8 cellular contexts compared by ENCODE assay signal in genomic region chr19:35648017-35648961, GRCh38. TPM values are rescaled to one million over a fixed set of nuclear protein-coding genes. Genes with fewer than 3 reads are reported as not detected.
DNase-seq lines count a peak whose midpoint lies in the region; ATAC-seq, FAIRE-seq and TF ChIP-seq lines count a peak whose summit lies in the region.

COX6B1 (plus strand) TSS chr19:35648323; CDS start chr19:35651244, 2,921 bp downstream.

- H3K4me3 ChIP-seq in esophagus muscularis mucosa: peak within 1 kb of the TSS; percentile 63 to 84 (median 77)

- H3K27ac ChIP-seq in KOPT-K1 (ENCODE audit: low read depth, low read length, poor library complexity, severe bottlenecking) (peak within 1 kb of the TSS; percentile 73), esophagus muscularis mucosa (replicated peaks in 1 of 4) (peak within 1 kb of the TSS; percentile 84 to 89 (median 88))

- H3K4me1 ChIP-seq in esophagus muscularis mucosa: peaks cover 30 to 59% (median 53%) of the 10 kb centered on the region in 4 donors

- H3K27me3 Mint-ChIP-seq in activated T-cell treated with anti-CD3 and anti-CD28 coated beads, Interleukin-2, amount 50 U/mL, for 72 hours (ENCODE audit: low read depth): no peaks in the 10 kb centered on the region

- ATAC-seq in GM21786 (IDR thresholded peaks at IDR 0.05; ENCODE audit: unreplicated experiment): peak; percentile 49
- ATAC-seq in activated T-cell treated with anti-CD3 and anti-CD28 coated beads, Interleukin-2, amount 50 U/mL, for 72 hours (replicated peaks in 1 of 2): peak; percentile 68 to 69

- H3K9me3 ChIP-seq in KOPT-K1 (ENCODE audit: insufficient read depth, low read length, poor library complexity, severe bottlenecking) (no peaks in the 10 kb centered on the region), esophagus muscularis mucosa (no peaks in the 10 kb centered on the region)

- under 1% methylated on average over 29 of the region's 46 CpGs for WGBS in esophagus muscularis mucosa

- intact Hi-C loops in esophagus muscularis mucosa (cut with DNase I): no loop called here

- peaks cover 2 to 12% of the 10 kb centered on the region in 2 donors for H3K36me3 Mint-ChIP-seq in activated T-cell treated with anti-CD3 and anti-CD28 coated beads, Interleukin-2, amount 50 U/mL, for 72 hours (ENCODE audit: insufficient read depth in 2 of 2)

- H3K4me1 Mint-ChIP-seq in activated T-cell treated with anti-CD3 and anti-CD28 coated beads, Interleukin-2, amount 50 U/mL, for 72 hours (ENCODE audit: low read depth): peaks cover 43% of the 10 kb centered on the region

- DNase-seq in DMS53 (lab: John Stamatoyannopoulos, UW) (peak; percentile 100), RCC 7860 (ENCODE audit: low spot score) (peak; percentile 91), esophagus muscularis mucosa (ENCODE audit: extremely low spot score) (peak; percentile 98), myocyte (ENCODE audit: low read depth) (peak; percentile 98)
- DNase-seq in activated T-cell treated with anti-CD3 and anti-CD28 coated beads, Interleukin-2, amount 50 U/mL, for 72 hours: peak; percentile 92 to 96
- peak; percentile 78 to 96 for DNase-seq in stimulated activated CD8-positive, alpha-beta memory T cell treated with anti-CD3 and anti-CD28 coated beads, Interleukin-7, amount 100 ng/mL, for 48 hours (ENCODE audit: extremely low read depth in 1 of 2, low read depth in 1 of 2)

- peak within 1 kb of the TSS; percentile 90 to 95 for H3K4me3 Mint-ChIP-seq in activated T-cell treated with anti-CD3 and anti-CD28 coated beads, Interleukin-2, amount 50 U/mL, for 72 hours

- peak; percentile 36 for TF ChIP-seq POLR2A in esophagus muscularis mucosa (IDR thresholded peaks at IDR 0.05; ENCODE audit: low read depth)

- no peak for TF ChIP-seq EP300 in esophagus muscularis mucosa (IDR thresholded peaks at IDR 0.05)

- H3K27ac Mint-ChIP-seq in activated T-cell treated with anti-CD3 and anti-CD28 coated beads, Interleukin-2, amount 50 U/mL, for 72 hours: peak within 1 kb of the TSS; percentile 47

- no peak for TF ChIP-seq CTCF in esophagus muscularis mucosa (IDR thresholded peaks at IDR 0.05)

- H3K9me3 Mint-ChIP-seq in activated T-cell treated with anti-CD3 and anti-CD28 coated beads, Interleukin-2, amount 50 U/mL, for 72 hours: no peaks in the 10 kb centered on the region

- peak; percentile 85 for FAIRE-seq in RCC 7860 (lab: Jason Lieb, UNC)

- no peaks in the 10 kb centered on the region for H3K27me3 ChIP-seq in esophagus muscularis mucosa

- H3K36me3 ChIP-seq in KOPT-K1 (ENCODE audit: insufficient read depth, low read length) (peaks cover 28% of the 10 kb centered on the region; the same call in 1 of the 2 replicates), esophagus muscularis mucosa (peaks cover 18 to 35% (median 27%) of the 10 kb centered on the region in 4 donors)

RNA-seq across cellular contexts. Expression of gene COX6B1, which starts in this region (rescaled TPM):
- total RNA-seq in activated T-cell treated with anti-CD3 and anti-CD28 coated beads, Interleukin-2, amount 50 U/mL, for 72 hours: 100 to 1,000 TPM; 277 to 288 TPM
- total RNA-seq in esophagus muscularis mucosa (100 to 1,000 TPM; 205 to 508 (median 313) TPM), myocyte (513 and 547 TPM in 2 replicates)
- polyA plus RNA-seq in myocyte (2012): 626 TPM

Comparison
In these comparisons a context has a peak if more than half of its experiments do, and no peak if none do; other contexts are left out.
1. Peak in every context shown above with its lines: DNase-seq, ATAC-seq, H3K4me3 ChIP-seq and H3K27ac ChIP-seq.